In genomic region chr10:12723240-12723639, GRCh38 we compare ENCODE assay signal across 9 cellular contexts.
"Had no signal": no experiment of that assay in that cellular context is flagged by ENCODE, and none has a peak within 500 bp of the region (broad histone marks: within the 10 kb centered on the region; RNA-seq: fewer than 3 reads in every experiment).

No MANE protein-coding gene starts in this region.

- H3K36me3 ChIP-seq: HAP-1 had no signal

- H3K9me3 ChIP-seq: HAP-1 had no signal

- DNase-seq: GM23248, GOT3, H7, HFFc6 had no signal

- ATAC-seq: HCT116, HepG2 had no signal

- H3K4me3 Mint-ChIP-seq: HFFc6, IgD-negative memory B cell had no signal

- H3K27ac Mint-ChIP-seq: HFFc6 had no signal

- H3K4me3 ChIP-seq: GM23248, HAP-1 had no signal

- H3K9me3 Mint-ChIP-seq: HFFc6, IgD-negative memory B cell had no signal

- H3K27ac ChIP-seq: GM23248, HL-60 had no signal

- H3K27me3 Mint-ChIP-seq: IgD-negative memory B cell had no signal
